Comparison of ENCODE assay signal across 8 cellular contexts in the genomic region with DNA sequence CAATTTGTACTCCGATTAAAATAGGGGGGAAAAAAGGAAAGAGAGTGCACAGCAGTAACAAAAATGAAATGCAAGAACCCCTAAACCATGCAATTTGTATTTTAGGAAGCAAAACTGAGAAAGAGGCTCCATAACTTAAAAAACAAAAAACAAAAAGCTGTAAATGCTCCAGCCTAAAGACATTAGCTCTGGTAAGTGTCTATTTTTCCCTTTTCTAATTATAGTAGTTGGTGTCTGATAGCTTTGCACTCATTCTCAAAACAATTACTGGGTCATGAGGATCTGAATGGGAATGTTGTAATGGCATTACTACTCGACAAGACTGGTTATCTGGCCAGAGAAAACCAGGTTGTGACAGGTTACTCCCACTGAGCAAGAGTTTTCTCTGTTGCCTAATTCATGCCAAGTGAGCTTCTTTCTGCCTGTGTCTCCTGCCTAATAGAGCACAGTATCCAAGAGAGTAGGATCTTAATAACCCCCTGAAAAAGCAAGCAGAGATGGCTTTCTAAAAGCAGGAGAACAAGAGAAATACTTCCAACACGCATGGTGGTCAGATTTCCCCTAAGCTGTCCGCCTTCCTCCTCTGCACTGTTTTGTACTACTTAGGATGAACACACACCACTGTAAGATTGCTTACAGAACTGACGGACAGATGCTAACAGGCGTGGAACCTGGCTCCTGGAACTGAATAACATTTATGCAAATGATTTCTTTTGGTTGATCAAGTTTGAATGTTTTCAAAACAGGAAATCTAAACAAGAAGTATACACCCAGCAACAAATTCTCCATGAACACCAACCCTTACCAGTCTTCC.
A peak's percentile ranks its signal among the peaks of the same experiment; 100 is the strongest.
DNase-seq lines count a peak whose midpoint lies in the region; ATAC-seq lines count a peak whose summit lies in the region.

No MANE protein-coding gene starts in this region.

- WGBS in adipose tissue, 3 donors: 30 to 57% (median 37%) methylated on average over 6 of the region's 6 CpGs

- H3K4me1 ChIP-seq in stomach smooth muscle (ENCODE audit: control insufficient read depth, insufficient read depth, low read length): peaks cover 33% of the 10 kb centered on the region

- H3K4me1 Mint-ChIP-seq in activated CD4-positive, alpha-beta T cell treated with anti-CD3 and anti-CD28 coated beads, Interleukin-2, amount 10 ng/mL, durations not matched to agents 24 days and 14 days: peaks cover 51% of the 10 kb centered on the region
- peaks cover 37 to 39% of the 10 kb centered on the region in 2 donors for H3K4me1 Mint-ChIP-seq in immature natural killer cell

- peaks cover 24% of the 10 kb centered on the region for H3K36me3 Mint-ChIP-seq in activated CD4-positive, alpha-beta T cell treated with anti-CD3 and anti-CD28 coated beads, Interleukin-2, amount 10 ng/mL, durations not matched to agents 24 days and 14 days (ENCODE audit: low read depth)
- H3K36me3 Mint-ChIP-seq in immature natural killer cell: peaks cover 0 to 4% (median 0%) of the 10 kb centered on the region in 3 donors

- H3K9me3 ChIP-seq in stomach smooth muscle (ENCODE audit: control insufficient read depth in 2 of 2, low read length in 2 of 2): no peaks in the 10 kb centered on the region

- no peaks in the 10 kb centered on the region for H3K36me3 ChIP-seq in stomach smooth muscle (ENCODE audit: control insufficient read depth in 2 of 2, insufficient read depth in 2 of 2, low read length in 2 of 2)

- H3K9me3 Mint-ChIP-seq in activated CD4-positive, alpha-beta T cell treated with anti-CD3 and anti-CD28 coated beads, Interleukin-2, amount 10 ng/mL, durations not matched to agents 24 days and 14 days: no peaks in the 10 kb centered on the region
- no peaks in the 10 kb centered on the region for H3K9me3 Mint-ChIP-seq in immature natural killer cell

- H3K4me3 ChIP-seq in stomach smooth muscle (ENCODE audit: low read length in 2 of 2): peak overlapping the region; percentile 36 to 57

- in situ Hi-C loops in KBM-7 (cut with MboI; ENCODE audit: low pct_unique_long_range_greater_than_20kb, low sequenced_read_pairs): no loop called here

- H3K27ac Mint-ChIP-seq in activated CD4-positive, alpha-beta T cell treated with anti-CD3 and anti-CD28 coated beads, Interleukin-2, amount 10 ng/mL, durations not matched to agents 24 days and 14 days: peak overlapping the region; percentile 84
- H3K27ac Mint-ChIP-seq in immature natural killer cell: peak overlapping the region; percentile 60 to 93 (median 84)

- no peaks in the 10 kb centered on the region for H3K27me3 Mint-ChIP-seq in activated CD4-positive, alpha-beta T cell treated with anti-CD3 and anti-CD28 coated beads, Interleukin-2, amount 10 ng/mL, durations not matched to agents 24 days and 14 days
- H3K27me3 Mint-ChIP-seq in immature natural killer cell (ENCODE audit: low read depth in 3 of 3): no peaks in the 10 kb centered on the region

- H3K27ac ChIP-seq in adipose tissue (ENCODE audit: low read depth, low read length) (peak overlapping the region; percentile 91), stomach smooth muscle (ENCODE audit: low read length) (peak overlapping the region; percentile 98)

- intact Hi-C loops in activated CD4-positive, alpha-beta T cell treated with anti-CD3 and anti-CD28 coated beads, Interleukin-2, amount 10 ng/mL, durations not matched to agents 24 days and 14 days (cut with micrococcal nuclease): loop anchor here (2.0 to 5.0 kb wide), 4 partner anchors 40 to 130 kb away; a partner anchor contains a TSS

- peak; percentile 75 for DNase-seq in activated CD4-positive, alpha-beta T cell treated with anti-CD3 and anti-CD28 coated beads, Interleukin-2, amount 10 ng/mL, durations not matched to agents 24 days and 14 days
- DNase-seq in activated CD4-positive, alpha-beta T cell treated with anti-CD3 and anti-CD28 coated beads for 48 hours: no peak
- DNase-seq in immature natural killer cell: no peak
- DNase-seq in KBM-7: no peak
- DNase-seq in putamen (ENCODE audit: low spot score): no peak

- peak overlapping the region; percentile 80 for H3K4me3 Mint-ChIP-seq in activated CD4-positive, alpha-beta T cell treated with anti-CD3 and anti-CD28 coated beads, Interleukin-2, amount 10 ng/mL, durations not matched to agents 24 days and 14 days
- peak overlapping the region; percentile 47 to 75 (median 70) for H3K4me3 Mint-ChIP-seq in immature natural killer cell

- H3K9ac ChIP-seq in stomach smooth muscle (ENCODE audit: low read length in 2 of 2): peak overlapping the region; percentile 71 to 84

- H3K27me3 ChIP-seq in stomach smooth muscle (ENCODE audit: control insufficient read depth in 1 of 2, insufficient read depth in 2 of 2, low read length in 2 of 2): no peaks in the 10 kb centered on the region

- no peak for ATAC-seq in GM21447 (IDR thresholded peaks at IDR 0.05; ENCODE audit: unreplicated experiment)
